ENCODE assay signal across 10 cellular contexts in genomic region chr6:89944826-89945407, GRCh38. TPM values are rescaled to one million over a fixed set of nuclear protein-coding genes. Genes with fewer than 3 reads are reported as not detected.
DNase-seq lines count a peak whose midpoint lies in the region; ATAC-seq and TF ChIP-seq lines count a peak whose summit lies in the region.
"Had no signal": no experiment of that assay in that cellular context is flagged by ENCODE, and none has a peak within 500 bp of the region (broad histone marks: within the 10 kb centered on the region; RNA-seq: fewer than 3 reads in every experiment).

No MANE protein-coding gene starts in this region.

- peak in 1 of 2 donors; percentile 28 for DNase-seq in cardiac muscle cell (ENCODE audit: low read depth in 1 of 2, low spot score in 1 of 2)
- no peak for DNase-seq in Right ventricle myocardium superior
- DNase-seq in PC-9: no peak
- no peak for DNase-seq in esophagus muscularis mucosa (ENCODE audit: extremely low spot score)
- no peak for DNase-seq in type B pancreatic cell (ENCODE audit: extremely low spot score, unreplicated experiment)
- DNase-seq in mucosa of gallbladder (ENCODE audit: low spot score): no peak
- DNase-seq in NCI-H146 (lab: John Stamatoyannopoulos, UW): no peak

- H3K36me3 Mint-ChIP-seq in type B pancreatic cell: peaks cover 25% of the 10 kb centered on the region

- WGBS in esophagus muscularis mucosa: 97% methylated on average over 1 of the region's 1 CpG

- TF ChIP-seq EP300 in esophagus muscularis mucosa (IDR thresholded peaks at IDR 0.05): no peak

- no peak overlapping the region for H3K27ac Mint-ChIP-seq in type B pancreatic cell

- no TSS peak for BruUV-seq in PC-9 (replicated peaks; lab: Mats Ljungman, UMichigan)

- H3K27me3 ChIP-seq in cardiac muscle cell (no peaks in the 10 kb centered on the region), PC-9 (ENCODE audit: insufficient read depth, low read depth) (no peaks in the 10 kb centered on the region), esophagus muscularis mucosa (no peaks in the 10 kb centered on the region)

- TF ChIP-seq CTCF in cardiac muscle cell (IDR thresholded peaks at IDR 0.05; ENCODE audit: low read depth, low read length): peak; percentile 43
- TF ChIP-seq CTCF in PC-9 (conservative IDR thresholded peaks at IDR 0.05): peak; percentile 59; the same call in 1 of the 2 replicates
- TF ChIP-seq CTCF in esophagus muscularis mucosa (IDR thresholded peaks at IDR 0.05): peak in 2 of 3 experiments; percentile 27 to 44
- peak; percentile 69 for TF ChIP-seq CTCF in type B pancreatic cell (conservative IDR thresholded peaks at IDR 0.05)

- peaks cover 4% of the 10 kb centered on the region for H3K9me3 Mint-ChIP-seq in type B pancreatic cell

- CTCF ChIA-PET in PC-9 (lab: Charles Lee): no interaction called here

- ATAC-seq in Right ventricle myocardium superior (ENCODE audit: poor library complexity) (no peak), HG02870 (IDR thresholded peaks at IDR 0.05; ENCODE audit: unreplicated experiment) (no peak)

- H3K36me3 ChIP-seq in cardiac muscle cell: no peaks in the 10 kb centered on the region
- no peaks in the 10 kb centered on the region for H3K36me3 ChIP-seq in PC-9 (ENCODE audit: low read depth)
- H3K36me3 ChIP-seq in esophagus muscularis mucosa: peaks cover 0 to 8% (median 3%) of the 10 kb centered on the region in 4 donors

- no peaks in the 10 kb centered on the region for H4K20me1 ChIP-seq in PC-9 (ENCODE audit: insufficient read depth)

- H3K27me3 Mint-ChIP-seq in type B pancreatic cell: peaks cover 2% of the 10 kb centered on the region

- H3K27ac ChIP-seq in cardiac muscle cell (no peak overlapping the region), PC-9 (no peak overlapping the region), esophagus muscularis mucosa (replicated peaks in 1 of 4) (no peak overlapping the region)

- H3K9me3 ChIP-seq in cardiac muscle cell (ENCODE audit: low read depth): no peaks in the 10 kb centered on the region
- H3K9me3 ChIP-seq in PC-9 (ENCODE audit: insufficient read depth, low read depth): no peaks in the 10 kb centered on the region
- no peaks in the 10 kb centered on the region for H3K9me3 ChIP-seq in esophagus muscularis mucosa

- no peaks in the 10 kb centered on the region for H3K9me2 ChIP-seq in PC-9 (ENCODE audit: insufficient read depth)

- intact Hi-C loops in Right ventricle myocardium superior (cut with DNase I): loop anchor here (5.0 kb wide), 1 partner anchor 532 kb away; no protein-coding TSS in a partner anchor
- intact Hi-C loops in PC-9 (cut with micrococcal nuclease; ENCODE audit: unreplicated experiment): loop anchor here (10.0 kb wide), 1 partner anchor 450 kb away; no protein-coding TSS in a partner anchor
- intact Hi-C loops in esophagus muscularis mucosa (cut with DNase I): no loop called here

- H3K79me2 ChIP-seq in PC-9 (ENCODE audit: low read depth): no peaks in the 10 kb centered on the region

- H3K4me3 ChIP-seq in cardiac muscle cell (no peak overlapping the region), PC-9 (no peak overlapping the region), esophagus muscularis mucosa (no peak overlapping the region)

- TF ChIP-seq POLR2A in esophagus muscularis mucosa (IDR thresholded peaks at IDR 0.05; ENCODE audit: low read depth): no peak

- no peak overlapping the region for H3K4me2 ChIP-seq in PC-9

- H3K4me1 Mint-ChIP-seq in type B pancreatic cell (ENCODE audit: unreplicated experiment): peaks cover 17% of the 10 kb centered on the region

- no peaks in the 10 kb centered on the region for H3K4me1 ChIP-seq in cardiac muscle cell (ENCODE audit: low read depth)
- H3K4me1 ChIP-seq in PC-9 (replicated peaks; ENCODE audit: insufficient read depth): no peaks in the 10 kb centered on the region
- peaks cover 5 to 24% (median 17%) of the 10 kb centered on the region in 4 donors for H3K4me1 ChIP-seq in esophagus muscularis mucosa

- H3K4me3 Mint-ChIP-seq in type B pancreatic cell: no peak overlapping the region

- POLR2A ChIA-PET in PC-9 (lab: Charles Lee; ENCODE audit: unreplicated experiment): no interaction called here

- H3F3A ChIP-seq in PC-9 (ENCODE audit: insufficient read depth, low read depth): no peaks in the 10 kb centered on the region

- no peak overlapping the region for H2AFZ ChIP-seq in PC-9

RNA-seq across cellular contexts. Expression of gene GJA10, which starts 50.6 kb away (rescaled TPM):
- total RNA-seq in cardiac muscle cell (not detected in 2 replicates), Right ventricle myocardium superior (not detected), PC-9 (2021) (not detected in 2 replicates), esophagus muscularis mucosa (not detected), type B pancreatic cell (ENCODE audit: low replicate concordance) (not detected in 2 replicates), mucosa of gallbladder (not detected)
- polyA plus RNA-seq in cardiac muscle cell: not detected in 2 replicates
- total RNA-seq: myocyte, temporal lobe had no signal
